In genomic region chr14:53151523-53151866, GRCh38 we compare ENCODE assay signal across 8 cellular contexts. TPM values are rescaled to one million over a fixed set of nuclear protein-coding genes. Genes with fewer than 3 reads are reported as not detected.
A peak's percentile ranks its signal among the peaks of the same experiment; 100 is the strongest.
DNase-seq lines count a peak whose midpoint lies in the region; ATAC-seq and TF ChIP-seq lines count a peak whose summit lies in the region.

No MANE protein-coding gene starts in this region.

- DNase-seq in RWPE2 (ENCODE audit: low spot score), result no peak
- no peak for DNase-seq in fibroblast of villous mesenchyme (ENCODE audit: low read depth)
- DNase-seq in NCI-H187 (lab: John Stamatoyannopoulos, UW), result no peak
- DNase-seq in activated CD4-positive, CD25-positive, alpha-beta regulatory T cell treated with anti-CD3 and anti-CD28 coated beads, Interleukin-2, amount 50 U/mL, for 72 hours, result no peak

- H3K27ac ChIP-seq in RWPE2 (ENCODE audit: poor library complexity, severe bottlenecking), result no peak overlapping the region
- no peak overlapping the region for H3K27ac ChIP-seq in rectal smooth muscle tissue (ENCODE audit: low read depth, low read length)

- no peak for TF ChIP-seq CTCF in RWPE2 (IDR thresholded peaks at IDR 0.05; ENCODE audit: poor library complexity, severe bottlenecking)
- TF ChIP-seq CTCF in fibroblast of villous mesenchyme (IDR thresholded peaks at IDR 0.05; ENCODE audit: insufficient read depth, low read depth, low read length), result no peak

- H3K36me3 ChIP-seq in RWPE2 (ENCODE audit: low read depth), result no peaks in the 10 kb centered on the region
- H3K36me3 ChIP-seq in rectal smooth muscle tissue (ENCODE audit: control insufficient read depth, insufficient read depth, low read length), result peaks cover 2% of the 10 kb centered on the region

- ATAC-seq in RWPE2 (ENCODE audit: low read depth) (peak; percentile 32), HG03571 (IDR thresholded peaks at IDR 0.05; ENCODE audit: unreplicated experiment) (no peak), HG02981 (IDR thresholded peaks at IDR 0.05; ENCODE audit: unreplicated experiment) (no peak)

- peaks cover 9% of the 10 kb centered on the region for H3K4me1 ChIP-seq in RWPE2 (ENCODE audit: insufficient read depth, poor library complexity, severe bottlenecking)
- H3K4me1 ChIP-seq in rectal smooth muscle tissue (ENCODE audit: control insufficient read depth, insufficient read depth, low read length), result peaks cover 7% of the 10 kb centered on the region

- H3K4me3 ChIP-seq in GM08714 (ENCODE audit: low read length), result peak overlapping the region; percentile 100
- peak overlapping the region; percentile 73 for H3K4me3 ChIP-seq in RWPE2 (ENCODE audit: severe bottlenecking)
- peak overlapping the region; percentile 86 for H3K4me3 ChIP-seq in fibroblast of villous mesenchyme (ENCODE audit: low read depth, low read length)
- peak overlapping the region; percentile 72 for H3K4me3 ChIP-seq in rectal smooth muscle tissue (ENCODE audit: low read length)

- H3K27me3 ChIP-seq in RWPE2 (ENCODE audit: insufficient read depth, poor library complexity, severe bottlenecking) (no peaks in the 10 kb centered on the region), rectal smooth muscle tissue (ENCODE audit: control insufficient read depth, insufficient read depth, low read length) (no peaks in the 10 kb centered on the region)

- no peaks in the 10 kb centered on the region for H3K9me3 ChIP-seq in RWPE2 (ENCODE audit: severe bottlenecking)

- H3K9ac ChIP-seq in rectal smooth muscle tissue (ENCODE audit: low read length), result peak overlapping the region; percentile 45

RNA-seq across cellular contexts. Expression of gene DDHD1, which starts 1.6 kb away (rescaled TPM):
- total RNA-seq in fibroblast of villous mesenchyme, result 41.9 and 42.7 TPM in 2 replicates
